ENCODE assay signal across 9 cellular contexts in genomic region chr22:41512421-41513194, GRCh38. TPM values are rescaled to one million over a fixed set of nuclear protein-coding genes. Genes with fewer than 3 reads are reported as not detected.
A peak's percentile ranks its signal among the peaks of the same experiment; 100 is the strongest.
DNase-seq lines count a peak whose midpoint lies in the region; TF ChIP-seq lines count a peak whose summit lies in the region.
"Had no signal": no experiment of that assay in that cellular context is flagged by ENCODE, and none has a peak within 500 bp of the region (broad histone marks: within the 10 kb centered on the region; RNA-seq: fewer than 3 reads in every experiment).

No MANE protein-coding gene starts in this region.

- TF ChIP-seq POLR2A in Peyer's patch (IDR thresholded peaks at IDR 0.05), result no peak

- no peak overlapping the region for H2AFZ ChIP-seq in fibroblast of lung (ENCODE audit: low read length)

- no peak overlapping the region for H3K27ac ChIP-seq in fibroblast of lung (ENCODE audit: insufficient read depth, low read length)
- H3K27ac ChIP-seq in ascending aorta, result peak overlapping the region in 1 of 2 donors; percentile 54
- peak overlapping the region in 1 of 4 donors; percentile 9 for H3K27ac ChIP-seq in Peyer's patch

- no peak overlapping the region for H3K9ac ChIP-seq in fibroblast of lung (ENCODE audit: insufficient read depth, low read length)

- no peak for TF ChIP-seq CTCF in fibroblast of lung (conservative IDR thresholded peaks at IDR 0.05 in 1 of 2, IDR thresholded peaks at IDR 0.05 in 1 of 2; ENCODE audit: low read depth in 1 of 2, low read length in 2 of 2)
- no peak for TF ChIP-seq CTCF in osteocyte (IDR thresholded peaks at IDR 0.05)
- TF ChIP-seq CTCF in ascending aorta (IDR thresholded peaks at IDR 0.05), result no peak
- no peak for TF ChIP-seq CTCF in Peyer's patch (IDR thresholded peaks at IDR 0.05)

- no peaks in the 10 kb centered on the region for H3K79me2 ChIP-seq in fibroblast of lung (ENCODE audit: control insufficient read depth, insufficient read depth, low read length)

- H3K27ac Mint-ChIP-seq in osteocyte (ENCODE audit: unreplicated experiment), result peak overlapping the region; percentile 98
- H3K27ac Mint-ChIP-seq: activated B cell treated with CpG ODN at 0.5 μM for 24 hours had no signal

- peaks cover 9% of the 10 kb centered on the region for H3K4me1 ChIP-seq in fibroblast of lung (ENCODE audit: control insufficient read depth, extremely low read depth, insufficient read depth, low read length)
- peaks cover 4 to 37% of the 10 kb centered on the region in 2 donors for H3K4me1 ChIP-seq in ascending aorta
- peaks cover 0 to 4% (median 0%) of the 10 kb centered on the region in 4 donors for H3K4me1 ChIP-seq in Peyer's patch

- H3K27me3 Mint-ChIP-seq in osteocyte (ENCODE audit: unreplicated experiment), result no peaks in the 10 kb centered on the region
- H3K27me3 Mint-ChIP-seq: activated B cell treated with CpG ODN at 0.5 μM for 24 hours had no signal

- no peaks in the 10 kb centered on the region for H4K20me1 ChIP-seq in fibroblast of lung (ENCODE audit: control insufficient read depth, extremely low read depth, insufficient read depth, low read length)

- no peaks in the 10 kb centered on the region for H3K27me3 ChIP-seq in fibroblast of lung (ENCODE audit: control insufficient read depth, insufficient read depth, low read length)
- H3K27me3 ChIP-seq in ascending aorta, result no peaks in the 10 kb centered on the region
- H3K27me3 ChIP-seq in Peyer's patch, result no peaks in the 10 kb centered on the region

- H3K4me2 ChIP-seq in fibroblast of lung (ENCODE audit: extremely low read depth, insufficient read depth, low read length), result no peak overlapping the region

- H3K9me3 ChIP-seq in fibroblast of lung (ENCODE audit: control insufficient read depth, insufficient read depth, low read depth, low read length) (no peaks in the 10 kb centered on the region), ascending aorta (no peaks in the 10 kb centered on the region), Peyer's patch (no peaks in the 10 kb centered on the region)

- no peak overlapping the region for H3K4me3 ChIP-seq in fibroblast of lung (replicated peaks in 1 of 4; ENCODE audit: control extremely low read depth in 1 of 4, insufficient read depth in 1 of 4, low read depth in 3 of 4, low read length in 4 of 4)
- H3K4me3 ChIP-seq in ascending aorta, result no peak overlapping the region
- no peak overlapping the region for H3K4me3 ChIP-seq in Peyer's patch

- peak; percentile 94 for DNase-seq in ELF-1 (ENCODE audit: low read depth, low spot score)
- DNase-seq in NCI-H526 (lab: John Stamatoyannopoulos, UW), result peak; percentile 37 to 66
- peak; percentile 74 to 76 for DNase-seq in fibroblast of lung (ENCODE audit: low read depth in 2 of 2)
- peak; percentile 92 for DNase-seq in osteocyte (ENCODE audit: extremely low spot score, unreplicated experiment)
- DNase-seq in ascending aorta (ENCODE audit: low spot score in 2 of 2), result no peak
- DNase-seq in activated CD4-positive, alpha-beta T cell treated with anti-CD3 and anti-CD28 coated beads for 48 hours, result no peak
- DNase-seq in stimulated activated CD4-positive, alpha-beta T cell treated with anti-CD3 and anti-CD28 coated beads, Interleukin-2, amount 100 ng/mL, for 24 hours, result no peak
- DNase-seq in Peyer's patch, result no peak
- DNase-seq: activated B cell treated with CpG ODN at 0.5 μM for 24 hours had no signal

- H3K4me1 Mint-ChIP-seq in osteocyte (ENCODE audit: unreplicated experiment), result peaks cover 22% of the 10 kb centered on the region
- H3K4me1 Mint-ChIP-seq: activated B cell treated with CpG ODN at 0.5 μM for 24 hours had no signal

- no peaks in the 10 kb centered on the region for H3K9me3 Mint-ChIP-seq in osteocyte (ENCODE audit: unreplicated experiment)
- H3K9me3 Mint-ChIP-seq: activated B cell treated with CpG ODN at 0.5 μM for 24 hours had no signal

- H3K36me3 ChIP-seq in fibroblast of lung (ENCODE audit: control insufficient read depth, insufficient read depth, low read length) (peaks cover 21% of the 10 kb centered on the region), ascending aorta (peaks cover 45 to 46% of the 10 kb centered on the region in 2 donors), Peyer's patch (peaks cover 0 to 99% (median 0%) of the 10 kb centered on the region in 3 donors)

- peaks cover 18% of the 10 kb centered on the region for H3K36me3 Mint-ChIP-seq in osteocyte (ENCODE audit: unreplicated experiment)

- H3K4me3 Mint-ChIP-seq in osteocyte (ENCODE audit: unreplicated experiment), result peak overlapping the region; percentile 4
- H3K4me3 Mint-ChIP-seq: activated B cell treated with CpG ODN at 0.5 μM for 24 hours had no signal

- intact Hi-C loops in ascending aorta (cut with DNase I), result no loop called here

RNA-seq across cellular contexts. Expression of gene POLR3H, which starts 31.7 kb away (rescaled TPM):
- 15.4 and 19.7 TPM in 2 replicates for total RNA-seq in fibroblast of lung
- polyA plus RNA-seq in fibroblast of lung, result 42.6 and 62.5 TPM in 2 replicates
- polyA plus RNA-seq in fibroblast of lung (2012), result 45.0 and 75.3 TPM in 2 replicates
- polyA minus RNA-seq in fibroblast of lung (ENCODE audit: low replicate concordance), result 86.8 and 140 TPM in 2 replicates
- 38.2 and 39.7 TPM in 2 replicates for total RNA-seq in osteocyte
- 34.7 TPM for total RNA-seq in ascending aorta
- total RNA-seq in Peyer's patch, result 10 to 100 TPM in 3 of 4 donors, 1 to 10 TPM in 1; 9.5 to 14.9 (median 13.0) TPM

RNA-seq across cellular contexts. Expression of gene ACO2, which starts 43.7 kb away (rescaled TPM):
- total RNA-seq in fibroblast of lung, result 60.4 and 80.3 TPM in 2 replicates
- 37.6 and 52.6 TPM in 2 replicates for polyA plus RNA-seq in fibroblast of lung
- 58.1 and 76.0 TPM in 2 replicates for polyA plus RNA-seq in fibroblast of lung (2012)
- 145 and 147 TPM in 2 replicates for polyA minus RNA-seq in fibroblast of lung (ENCODE audit: low replicate concordance)
- total RNA-seq in osteocyte, result 71.8 and 77.3 TPM in 2 replicates
- 81.1 TPM for total RNA-seq in ascending aorta
- total RNA-seq in Peyer's patch, result 100 to 1,000 TPM; 115 to 394 (median 356) TPM

RNA-seq across cellular contexts. Expression of gene PHF5A, which starts 44.1 kb away (rescaled TPM):
- 63.3 and 64.2 TPM in 2 replicates for total RNA-seq in fibroblast of lung
- polyA plus RNA-seq in fibroblast of lung, result 61.5 and 82.7 TPM in 2 replicates
- polyA plus RNA-seq in fibroblast of lung (2012), result 41.9 and 53.4 TPM in 2 replicates
- polyA minus RNA-seq in fibroblast of lung (ENCODE audit: low replicate concordance), result 16.5 and 18.3 TPM in 2 replicates
- total RNA-seq in osteocyte, result 29.0 and 30.9 TPM in 2 replicates
- total RNA-seq in ascending aorta, result 4.8 TPM
- 10 to 100 TPM; 20.6 to 31.3 (median 23.0) TPM for total RNA-seq in Peyer's patch

RNA-seq across cellular contexts. Expression of gene CSDC2, which starts 48.2 kb away (rescaled TPM):
- total RNA-seq in fibroblast of lung, result 8.2 and 15.2 TPM in 2 replicates
- 3.3 and 11.2 TPM in 2 replicates for polyA plus RNA-seq in fibroblast of lung
- 8.2 and 32.3 TPM in 2 replicates for polyA plus RNA-seq in fibroblast of lung (2012)
- polyA minus RNA-seq in fibroblast of lung (ENCODE audit: low replicate concordance), result 6.2 and 14.9 TPM in 2 replicates
- total RNA-seq in osteocyte, result 5.2 and 5.3 TPM in 2 replicates
- total RNA-seq in ascending aorta, result 119 TPM
- 1 to 10 TPM in 1 of 4 donors, under 1 TPM in 1, not detected in 2; 0.80 to 1.5 TPM for total RNA-seq in Peyer's patch
- total RNA-seq: activated B cell treated with CpG ODN at 0.5 μM for 24 hours had no signal

Comparison
In these comparisons a context has a peak if more than half of its experiments do, and no peak if none do; other contexts are left out.
1. DNase-seq: peak in ELF-1 (single experiment), NCI-H526 (2 of 2), fibroblast of lung (2 of 2) and osteocyte (single experiment); none in ascending aorta (0 of 2), activated CD4-positive, alpha-beta T cell treated with anti-CD3 and anti-CD28 coated beads for 48 hours (single experiment), stimulated activated CD4-positive, alpha-beta T cell treated with anti-CD3 and anti-CD28 coated beads, Interleukin-2, amount 100 ng/mL, for 24 hours (0 of 2) and Peyer's patch (0 of 3).